In the genomic region with DNA sequence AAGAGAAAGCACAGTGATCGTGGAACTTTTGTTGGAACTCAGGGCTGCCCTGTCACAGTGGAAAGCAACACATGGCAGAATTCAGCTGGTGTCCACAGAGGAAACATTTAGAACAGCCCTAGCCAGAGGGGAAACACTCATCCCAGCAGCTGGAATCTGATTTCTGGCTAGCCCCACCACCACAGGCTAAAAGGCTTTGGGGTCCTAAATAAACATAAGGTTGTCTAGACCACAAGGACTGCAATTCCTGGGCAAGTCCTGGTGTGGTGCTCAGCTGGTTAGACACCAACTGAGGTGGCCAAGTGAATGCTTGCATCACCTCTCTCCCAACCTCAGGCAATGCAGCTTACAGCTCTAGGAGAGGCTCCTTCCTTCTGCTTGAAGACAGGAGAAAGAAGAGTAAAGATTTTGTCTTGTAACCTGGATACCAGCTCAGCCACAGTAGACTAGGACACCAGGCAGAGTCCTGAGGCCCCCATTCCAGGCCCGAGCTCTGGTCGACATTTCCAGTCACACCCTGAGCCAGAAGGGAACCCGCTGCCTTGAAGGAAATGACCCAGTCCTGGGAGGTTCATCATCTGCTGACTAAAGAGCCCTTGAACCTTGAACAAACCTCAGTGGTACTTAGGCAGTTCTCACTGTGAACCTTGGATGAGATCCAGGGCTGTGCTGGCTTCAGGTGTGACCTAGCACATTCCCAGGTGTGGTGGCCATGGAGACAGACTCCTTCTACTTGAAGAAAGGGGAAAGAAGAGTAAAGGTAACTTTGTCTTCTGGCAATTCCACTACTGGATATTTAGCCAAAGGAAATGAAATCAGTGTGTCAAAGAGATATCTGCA, we compare ENCODE assay signal across 17 cellular contexts.
"Had no signal": no experiment of that assay in that cellular context is flagged by ENCODE, and none has a peak within 500 bp of the region (broad histone marks: within the 10 kb centered on the region; RNA-seq: fewer than 3 reads in every experiment).

No MANE protein-coding gene starts in this region.

- H3K9ac ChIP-seq: SK-N-SH had no signal

- ATAC-seq: gastrocnemius medialis; heart left ventricle; left cardiac atrium; natural killer cell treated with Interleukin-12 subunit alpha and Interleukin-12 subunit beta and Interleukin-15 and Interleukin-18, amount 100 ng/mL, for 72 hours; stimulated activated effector memory CD8-positive, alpha-beta T cell treated with anti-CD3 and anti-CD28 coated beads, Interleukin-12 subunit alpha, Interleukin-12 subunit beta, amount 100 ng/mL, for 72 hours; T-cell had no signal

- DNase-seq: activated naive CD4-positive, alpha-beta T cell treated with Interleukin-2 at 50 U/mL for 16 hours; anterior cingulate cortex; effector memory CD4-positive, alpha-beta T cell; gastrocnemius medialis; heart left ventricle; immature natural killer cell; left cardiac atrium; occipital lobe; sigmoid colon; SK-N-SH; substantia nigra; T-cell; T-helper 9 cell; trophoblast cell had no signal

- H3K36me3 ChIP-seq: gastrocnemius medialis, heart left ventricle, sigmoid colon had no signal

- H3K4me3 ChIP-seq: gastrocnemius medialis, heart left ventricle, sigmoid colon had no signal

- H3K4me2 ChIP-seq: SK-N-SH had no signal

- H3K9me3 ChIP-seq: gastrocnemius medialis, heart left ventricle, sigmoid colon, SK-N-SH had no signal

- H3K27ac ChIP-seq: epithelial cell of prostate, gastrocnemius medialis, heart left ventricle, sigmoid colon had no signal

- H3K4me1 ChIP-seq: gastrocnemius medialis, sigmoid colon had no signal

- H3K27me3 ChIP-seq: gastrocnemius medialis, heart left ventricle, sigmoid colon had no signal
